Comparison of ENCODE assay signal across 9 cellular contexts in genomic region chr10:99917963-99918825, GRCh38.
DNase-seq lines count a peak whose midpoint lies in the region; ATAC-seq and TF ChIP-seq lines count a peak whose summit lies in the region.
"Had no signal": no experiment of that assay in that cellular context is flagged by ENCODE, and none has a peak within 500 bp of the region (broad histone marks: within the 10 kb centered on the region; RNA-seq: fewer than 3 reads in every experiment).

No MANE protein-coding gene starts in this region.

- peaks cover 22% of the 10 kb centered on the region for H3K36me3 Mint-ChIP-seq in progenitor cell of endocrine pancreas (ENCODE audit: insufficient read depth)

- H3K36me3 ChIP-seq in ES-I3 (ENCODE audit: insufficient read depth, low read length) (no peaks in the 10 kb centered on the region), adrenal gland (replicated peaks in 1 of 2) (no peaks in the 10 kb centered on the region), right atrium auricular region (no peaks in the 10 kb centered on the region)

- H3K9ac ChIP-seq in ES-I3 (ENCODE audit: low read depth, low read length), result peak overlapping the region; percentile 52
- H3K9ac ChIP-seq: KMS-11 had no signal

- H3K4me1 ChIP-seq in ES-I3 (ENCODE audit: insufficient read depth, low read length) (peaks cover 21% of the 10 kb centered on the region), adrenal gland (replicated peaks in 1 of 2) (peaks cover 0 to 16% of the 10 kb centered on the region in 2 donors), right atrium auricular region (peaks cover 0 to 25% of the 10 kb centered on the region in 2 donors)

- H3K9me3 Mint-ChIP-seq in progenitor cell of endocrine pancreas (ENCODE audit: low read depth), result no peaks in the 10 kb centered on the region

- peaks cover 41% of the 10 kb centered on the region for H3K4me1 Mint-ChIP-seq in progenitor cell of endocrine pancreas (ENCODE audit: low read depth)

- TF ChIP-seq CTCF in adrenal gland (IDR thresholded peaks at IDR 0.05), result no peak
- TF ChIP-seq CTCF in right atrium auricular region (IDR thresholded peaks at IDR 0.05), result no peak
- no peak for TF ChIP-seq CTCF in progenitor cell of endocrine pancreas (IDR thresholded peaks at IDR 0.05; ENCODE audit: unreplicated experiment)

- 12 to 19% (median 16%) methylated on average over 10 of the region's 10 CpGs for WGBS in adrenal gland, 4 donors

- ATAC-seq in HG02610 (IDR thresholded peaks at IDR 0.05; ENCODE audit: unreplicated experiment) (no peak), GM21529 (IDR thresholded peaks at IDR 0.05; ENCODE audit: unreplicated experiment) (no peak), GM18520 (IDR thresholded peaks at IDR 0.05; ENCODE audit: unreplicated experiment) (no peak)

- no peaks in the 10 kb centered on the region for H3K27me3 ChIP-seq in adrenal gland
- H3K27me3 ChIP-seq in right atrium auricular region, result no peaks in the 10 kb centered on the region

- peak overlapping the region in 1 of 4 donors; percentile 25 for H3K4me3 ChIP-seq in adrenal gland
- peak overlapping the region; percentile 22 to 30 for H3K4me3 ChIP-seq in right atrium auricular region

- H3K9me3 ChIP-seq in ES-I3 (ENCODE audit: control insufficient read depth, insufficient read depth, low read length) (no peaks in the 10 kb centered on the region), adrenal gland (replicated peaks in 1 of 3) (no peaks in the 10 kb centered on the region), right atrium auricular region (no peaks in the 10 kb centered on the region)

- peak overlapping the region; percentile 94 for H3K27ac Mint-ChIP-seq in progenitor cell of endocrine pancreas

- peak overlapping the region; percentile 62 for H3K4me3 Mint-ChIP-seq in progenitor cell of endocrine pancreas (ENCODE audit: low read depth)

- H3K27ac ChIP-seq in adrenal gland (peak overlapping the region in 4 of 5 donors; percentile 24 to 55 (median 52)), right atrium auricular region (peak overlapping the region; percentile 4 to 38)
- H3K27ac ChIP-seq: KMS-11 had no signal

- no peaks in the 10 kb centered on the region for H3K27me3 Mint-ChIP-seq in progenitor cell of endocrine pancreas

- intact Hi-C loops in adrenal gland (cut with DNase I), result no loop called here

- DNase-seq in adrenal gland (peak; percentile 36 to 68 (median 61)), right atrium auricular region (ENCODE audit: low spot score) (no peak), progenitor cell of endocrine pancreas (ENCODE audit: low spot score, unreplicated experiment) (peak; percentile 11), germinal center (ENCODE audit: low spot score) (no peak)

- no peak for TF ChIP-seq POLR2A in adrenal gland (IDR thresholded peaks at IDR 0.05)

Comparison
In these comparisons a context has a peak if more than half of its experiments do, and no peak if none do; other contexts are left out.
1. DNase-seq: peak in adrenal gland (7 of 7) and progenitor cell of endocrine pancreas (single experiment); none in right atrium auricular region (single experiment) and germinal center (single experiment).